19 cellular contexts compared by ENCODE assay signal in genomic region chr15:101487060-101487459, GRCh38.
"Had no signal": no experiment of that assay in that cellular context is flagged by ENCODE, and none has a peak within 500 bp of the region (broad histone marks: within the 10 kb centered on the region; RNA-seq: fewer than 3 reads in every experiment).

No MANE protein-coding gene starts in this region.

- H3K36me3 ChIP-seq: gastroesophageal sphincter, heart left ventricle had no signal

- H3K36me3 Mint-ChIP-seq: memory B cell; naive thymus-derived CD8-positive, alpha-beta T cell had no signal

- H3K9me3 Mint-ChIP-seq: activated CD4-positive, alpha-beta memory T cell treated with anti-CD3 and anti-CD28 coated beads, Interleukin-2, amount 10 ng/mL, durations not matched to agents 7 days and 5 days; activated naive CD4-positive, alpha-beta T cell treated with anti-CD3 and anti-CD28 coated beads for 36 hours; activated T-helper 2 cell treated with anti-CD3 and anti-CD28 coated beads, Interferon-gamma antibody, Interleukin-2, Interleukin-4, amounts not matched to agents 10 μg/mL and 5 μg/mL and 100 μg/mL, durations not matched to agents 14 hours and 24 hours and 36 hours; memory B cell; stimulated activated naive CD8-positive, alpha-beta T cell treated with anti-CD3 and anti-CD28 coated beads, Interleukin-15, Interleukin-2, amounts not matched to agents 100 ng/mL and 50 ng/mL, for 24 hours had no signal

- H3K4me3 Mint-ChIP-seq: activated CD4-positive, alpha-beta memory T cell treated with anti-CD3 and anti-CD28 coated beads, Interleukin-2, amount 10 ng/mL, durations not matched to agents 7 days and 5 days; activated naive CD4-positive, alpha-beta T cell treated with anti-CD3 and anti-CD28 coated beads for 36 hours; memory B cell; stimulated activated naive CD8-positive, alpha-beta T cell treated with anti-CD3 and anti-CD28 coated beads, Interleukin-15, Interleukin-2, amounts not matched to agents 100 ng/mL and 50 ng/mL, for 24 hours had no signal

- H3K4me1 Mint-ChIP-seq: activated CD4-positive, alpha-beta memory T cell treated with anti-CD3 and anti-CD28 coated beads, Interleukin-2, amount 10 ng/mL, durations not matched to agents 7 days and 5 days; memory B cell had no signal

- H3K9me3 ChIP-seq: body of pancreas, gastroesophageal sphincter, heart left ventricle had no signal

- ATAC-seq: body of pancreas; esophagus mucosa; gastroesophageal sphincter; left ventricle myocardium superior; naive thymus-derived CD8-positive, alpha-beta T cell had no signal

- DNase-seq: activated CD4-positive, alpha-beta memory T cell treated with anti-CD3 and anti-CD28 coated beads, Interleukin-2, amount 10 ng/mL, durations not matched to agents 7 days and 5 days; activated CD4-positive, alpha-beta T cell treated with anti-CD3 and anti-CD28 coated beads for 48 hours; activated CD4-positive, CD25-positive, alpha-beta regulatory T cell; activated naive CD4-positive, alpha-beta T cell treated with anti-CD3 and anti-CD28 coated beads for 36 hours; activated T-cell treated with anti-CD3 and anti-CD28 coated beads, Interleukin-2, amount 50 U/mL, for 1 hour; body of pancreas; central memory CD4-positive, alpha-beta T cell; heart left ventricle; left ventricle myocardium superior; naive thymus-derived CD8-positive, alpha-beta T cell; retina; T-helper 1 cell; T-helper 9 cell; trophoblast cell had no signal

- H3K4me3 ChIP-seq: body of pancreas, gastroesophageal sphincter had no signal

- H3K27ac ChIP-seq: body of pancreas, gastroesophageal sphincter had no signal

- H3K27ac Mint-ChIP-seq: activated CD4-positive, alpha-beta memory T cell treated with anti-CD3 and anti-CD28 coated beads, Interleukin-2, amount 10 ng/mL, durations not matched to agents 7 days and 5 days; activated naive CD4-positive, alpha-beta T cell treated with anti-CD3 and anti-CD28 coated beads for 36 hours; activated T-helper 2 cell treated with anti-CD3 and anti-CD28 coated beads, Interferon-gamma antibody, Interleukin-2, Interleukin-4, amounts not matched to agents 10 μg/mL and 5 μg/mL and 100 μg/mL, durations not matched to agents 14 hours and 24 hours and 36 hours; memory B cell; naive thymus-derived CD8-positive, alpha-beta T cell; stimulated activated naive CD8-positive, alpha-beta T cell treated with anti-CD3 and anti-CD28 coated beads, Interleukin-15, Interleukin-2, amounts not matched to agents 100 ng/mL and 50 ng/mL, for 24 hours had no signal
